In the genomic region with DNA sequence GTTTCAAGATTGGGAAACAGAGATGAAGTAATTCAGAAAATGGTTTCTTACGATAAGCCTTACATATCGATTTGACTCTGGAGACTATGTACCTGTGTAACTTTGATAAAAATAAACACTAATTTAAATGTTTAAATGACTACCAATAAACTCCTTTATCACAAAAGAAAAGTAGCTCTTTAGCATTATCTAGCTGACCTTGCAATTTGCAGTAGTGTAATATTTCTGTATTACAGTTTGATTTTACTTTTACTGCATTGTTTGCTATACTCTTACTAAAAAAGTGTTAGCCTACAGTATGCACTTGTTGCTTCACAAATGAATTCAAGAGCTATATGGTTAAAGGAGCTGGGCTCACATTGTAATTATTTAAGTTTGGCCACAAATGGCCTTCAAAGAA, we compare ENCODE assay signal across 33 cellular contexts.
"Had no signal": no experiment of that assay in that cellular context is flagged by ENCODE, and none has a peak within 500 bp of the region (broad histone marks: within the 10 kb centered on the region; RNA-seq: fewer than 3 reads in every experiment).

No MANE protein-coding gene starts in this region.

- H3K27me3 ChIP-seq: neutrophil, ovary, spleen, suprapubic skin, testis, tibial artery, transverse colon, upper lobe of right lung, uterus had no signal

- H2AFZ ChIP-seq: parathyroid adenoma had no signal

- H3K27ac Mint-ChIP-seq: naive thymus-derived CD8-positive, alpha-beta T cell; natural killer cell treated with Interleukin-12 subunit alpha and Interleukin-12 subunit beta and Interleukin-15 and Interleukin-18, amount 100 ng/mL, for 72 hours; nephron progenitor cell; progenitor cell of endocrine pancreas; stimulated activated memory B cell treated with anti-CD40 and anti-IgM and Interleukin-4, amounts not matched to agents 10 μg/mL and 1 μg/mL and 100 μg/mL, for 72 hours; stimulated activated naive CD8-positive, alpha-beta T cell treated with anti-CD3 and anti-CD28 coated beads, Interleukin-15, amount 100 ng/mL, for 72 hours; type B pancreatic cell had no signal

- H3K4me1 ChIP-seq: parathyroid adenoma, psoas muscle, spleen, suprapubic skin, testis, tibial artery, transverse colon, upper lobe of right lung, uterus had no signal

- H3K27ac ChIP-seq: neutrophil, ovary, parathyroid adenoma, psoas muscle, skin epidermis, spleen, suprapubic skin, testis, tibial artery, transverse colon, upper lobe of right lung, uterus had no signal

- H3K4me2 ChIP-seq: smooth muscle cell had no signal

- H3K4me3 Mint-ChIP-seq: naive thymus-derived CD8-positive, alpha-beta T cell; natural killer cell treated with Interleukin-12 subunit alpha and Interleukin-12 subunit beta and Interleukin-15 and Interleukin-18, amount 100 ng/mL, for 72 hours; nephron progenitor cell; neural crest cell; stimulated activated memory B cell treated with anti-CD40 and anti-IgM and Interleukin-4, amounts not matched to agents 10 μg/mL and 1 μg/mL and 100 μg/mL, for 72 hours; stimulated activated naive CD8-positive, alpha-beta T cell treated with anti-CD3 and anti-CD28 coated beads, Interleukin-15, amount 100 ng/mL, for 72 hours; type B pancreatic cell had no signal

- H3K36me3 Mint-ChIP-seq: naive thymus-derived CD8-positive, alpha-beta T cell; natural killer cell treated with Interleukin-12 subunit alpha and Interleukin-12 subunit beta and Interleukin-15 and Interleukin-18, amount 100 ng/mL, for 72 hours; stimulated activated memory B cell treated with anti-CD40 and anti-IgM and Interleukin-4, amounts not matched to agents 10 μg/mL and 1 μg/mL and 100 μg/mL, for 72 hours; type B pancreatic cell had no signal

- H3K4me1 Mint-ChIP-seq: naive thymus-derived CD8-positive, alpha-beta T cell; nephron progenitor cell; neural crest cell; stimulated activated memory B cell treated with anti-CD40 and anti-IgM and Interleukin-4, amounts not matched to agents 10 μg/mL and 1 μg/mL and 100 μg/mL, for 72 hours; stimulated activated naive CD8-positive, alpha-beta T cell treated with anti-CD3 and anti-CD28 coated beads, Interleukin-15, amount 100 ng/mL, for 72 hours had no signal

- DNase-seq: naive thymus-derived CD8-positive, alpha-beta T cell; nephron progenitor cell; nucleus accumbens; ovary; posterior cingulate gyrus; psoas muscle; right cardiac atrium; spleen; stimulated activated CD4-positive, alpha-beta T cell treated with anti-CD3 and anti-CD28 coated beads, Interleukin-12 subunit alpha, Interleukin-12 subunit beta, amount 100 ng/mL, for 4 hours; stimulated activated CD4-positive, alpha-beta T cell treated with anti-CD3 and anti-CD28 coated beads, Interleukin-1b, Interleukin-23, amount 100 ng/mL, for 48 hours; stimulated activated CD4-positive, alpha-beta T cell treated with anti-CD3 and anti-CD28 coated beads, Interleukin-4, amount 100 ng/mL, for 1 hour; stimulated activated CD4-positive, alpha-beta T cell treated with anti-CD3 and anti-CD28 coated beads, Interleukin-4, amount 100 ng/mL, for 4 hours; stimulated activated CD8-positive, alpha-beta memory T cell treated with anti-CD3 and anti-CD28 coated beads, Interleukin-4, amount 100 ng/mL, for 48 hours; stimulated activated naive CD4-positive, alpha-beta T cell; stimulated activated naive CD8-positive, alpha-beta T cell treated with anti-CD3 and anti-CD28 coated beads, Interleukin-15, amount 100 ng/mL, for 72 hours; stimulated activated naive CD8-positive, alpha-beta T cell treated with anti-CD3 and anti-CD28 coated beads, Interleukin-15, Interleukin-2, amounts not matched to agents 100 U/mL and 50 U/mL, for 24 hours; substantia nigra; testis; tibial artery; transverse colon; upper lobe of right lung; uterus had no signal

- H3K9me3 Mint-ChIP-seq: nephron progenitor cell; stimulated activated naive CD8-positive, alpha-beta T cell treated with anti-CD3 and anti-CD28 coated beads, Interleukin-15, amount 100 ng/mL, for 72 hours; type B pancreatic cell had no signal

- H3K4me3 ChIP-seq: ovary, psoas muscle, skin epidermis, smooth muscle cell, spleen, suprapubic skin, testis, tibial artery, transverse colon, upper lobe of right lung, uterus had no signal

- H3K9ac ChIP-seq: parathyroid adenoma had no signal

- H3K27me3 Mint-ChIP-seq: natural killer cell treated with Interleukin-12 subunit alpha and Interleukin-12 subunit beta and Interleukin-15 and Interleukin-18, amount 100 ng/mL, for 72 hours; progenitor cell of endocrine pancreas; stimulated activated memory B cell treated with anti-CD40 and anti-IgM and Interleukin-4, amounts not matched to agents 10 μg/mL and 1 μg/mL and 100 μg/mL, for 72 hours; stimulated activated naive CD8-positive, alpha-beta T cell treated with anti-CD3 and anti-CD28 coated beads, Interleukin-15, amount 100 ng/mL, for 72 hours had no signal

- H3K9me3 ChIP-seq: neutrophil, ovary, psoas muscle, suprapubic skin, testis, tibial artery, transverse colon, upper lobe of right lung, uterus had no signal

- ATAC-seq: naive thymus-derived CD8-positive, alpha-beta T cell; natural killer cell treated with Interleukin-12 subunit alpha and Interleukin-12 subunit beta and Interleukin-15 and Interleukin-18, amount 100 ng/mL, for 72 hours; psoas muscle; right cardiac atrium; sciatic nerve; stimulated activated memory B cell treated with anti-CD40 and anti-IgM and Interleukin-4, amounts not matched to agents 10 μg/mL and 1 μg/mL and 100 μg/mL, for 72 hours; stimulated activated naive CD8-positive, alpha-beta T cell treated with anti-CD3 and anti-CD28 coated beads, Interleukin-15, amount 100 ng/mL, for 72 hours; stimulated activated naive CD8-positive, alpha-beta T cell treated with anti-CD3 and anti-CD28 coated beads, Interleukin-15, Interleukin-2, amounts not matched to agents 100 U/mL and 50 U/mL, for 24 hours; upper lobe of right lung had no signal

- H3K79me2 ChIP-seq: parathyroid adenoma had no signal

- H3K36me3 ChIP-seq: neutrophil, ovary, spleen, suprapubic skin, tibial artery, transverse colon, upper lobe of right lung, uterus had no signal
